8 cellular contexts compared by ENCODE assay signal in genomic region chr15:94230886-94231727, GRCh38. TPM values are rescaled to one million over a fixed set of nuclear protein-coding genes. Genes with fewer than 3 reads are reported as not detected.
DNase-seq lines count a peak whose midpoint lies in the region; ATAC-seq and TF ChIP-seq lines count a peak whose summit lies in the region.

Gene MCTP2, plus strand, starts transcription at chr15:94231561. Its CDS starts 66,705 bp downstream, at chr15:94298266.

- H3K27ac Mint-ChIP-seq in GM23338 = no peak within 1 kb of the TSS
- peak within 1 kb of the TSS; percentile 89 to 98 (median 98) for H3K27ac Mint-ChIP-seq in immature natural killer cell

- no peak within 1 kb of the TSS for H3K27ac ChIP-seq in GM23338 (ENCODE audit: low read depth)

- no peaks in the 10 kb centered on the region for H3K79me2 ChIP-seq in GM23338 (replicated peaks; ENCODE audit: insufficient read depth)

- peak within 1 kb of the TSS; percentile 79 for H3K4me3 Mint-ChIP-seq in GM23338
- peak within 1 kb of the TSS; percentile 94 to 99 (median 97) for H3K4me3 Mint-ChIP-seq in immature natural killer cell

- H3K4me1 ChIP-seq in GM23338 (ENCODE audit: insufficient read depth) = peaks cover 35% of the 10 kb centered on the region

- H3K36me3 Mint-ChIP-seq in GM23338 (ENCODE audit: low read depth) = no peaks in the 10 kb centered on the region
- H3K36me3 Mint-ChIP-seq in immature natural killer cell = peaks cover 0 to 4% (median 0%) of the 10 kb centered on the region in 3 donors

- H3K4me1 Mint-ChIP-seq in GM23338 (peaks cover 32% of the 10 kb centered on the region), immature natural killer cell (peaks cover 70 to 80% of the 10 kb centered on the region in 2 donors)

- H3F3A ChIP-seq in GM23338 (replicated peaks; ENCODE audit: low read depth) = peaks cover 7% of the 10 kb centered on the region; the same call in 1 of the 2 replicates

- H3K9me2 ChIP-seq in GM23338 (ENCODE audit: insufficient read depth) = no peaks in the 10 kb centered on the region

- H3K27me3 Mint-ChIP-seq in GM23338 (ENCODE audit: insufficient read depth, low read depth, poor library complexity) = peaks cover 13% of the 10 kb centered on the region
- peaks cover 6 to 13% (median 10%) of the 10 kb centered on the region in 3 donors for H3K27me3 Mint-ChIP-seq in immature natural killer cell (ENCODE audit: low read depth in 3 of 3)

- H3K27me3 ChIP-seq in GM23338 (ENCODE audit: insufficient read depth) = peaks cover 31% of the 10 kb centered on the region

- peak within 1 kb of the TSS; percentile 99 for H2AFZ ChIP-seq in GM23338

- peak within 1 kb of the TSS; percentile 90 for H3K4me2 ChIP-seq in GM23338

- TF ChIP-seq CTCF in GM23338 (conservative IDR thresholded peaks at IDR 0.05; ENCODE audit: low read depth in 2 of 2) = peak; percentile 28 to 44; a peak in 2 of 4 replicates

- H3K36me3 ChIP-seq in GM23338 (ENCODE audit: insufficient read depth) = no peaks in the 10 kb centered on the region

- H3K9me3 Mint-ChIP-seq in GM23338 (no peaks in the 10 kb centered on the region), immature natural killer cell (no peaks in the 10 kb centered on the region)

- H3K4me3 ChIP-seq in GM23338 = peak within 1 kb of the TSS; percentile 53

- peak; percentile 57 for DNase-seq in EH (ENCODE audit: low read depth)
- peak; percentile 93 for DNase-seq in GM23338 (ENCODE audit: low spot score)
- peak; percentile 12 for DNase-seq in M059J (ENCODE audit: low read depth)
- DNase-seq in T-helper 22 cell (ENCODE audit: low read depth) = peak; percentile 60
- peak; percentile 67 for DNase-seq in astrocyte of the hippocampus (ENCODE audit: low read depth, low spot score)
- peak; percentile 94 to 95 (median 95) for DNase-seq in immature natural killer cell
- peak; percentile 58 to 71 for DNase-seq in stimulated activated CD4-positive, alpha-beta T cell treated with anti-CD3 and anti-CD28 coated beads, Interleukin-1b, Interleukin-23, amount 100 ng/mL, for 4 hours (ENCODE audit: low read depth in 2 of 2)
- DNase-seq in A172 (ENCODE audit: low spot score) = no peak

- ATAC-seq in GM23338 = peak; percentile 92

- no peaks in the 10 kb centered on the region for H4K20me1 ChIP-seq in GM23338 (replicated peaks; ENCODE audit: insufficient read depth)

TF ChIP-seq in GM23338, 12 proteins besides CTCF, POLR2A, EP300 and RAD21:
- TF ChIP-seq CREB1 (CRISPR knock-in tag; IDR thresholded peaks at IDR 0.05; ENCODE audit: low read depth) (peak; percentile 81), STAT1 (IDR thresholded peaks at IDR 0.05; ENCODE audit: unreplicated experiment) (no peak), POLR2AphosphoS5 (IDR thresholded peaks at IDR 0.05; ENCODE audit: low read depth) (peak; percentile 73), ZNF462 (CRISPR knock-in tag; IDR thresholded peaks at IDR 0.05) (no peak), NANOG (IDR thresholded peaks at IDR 0.05; ENCODE audit: borderline replicate concordance) (0 out of 2 replicates have a peak, but pooled peaks have one; percentile 1), ETS1 (IDR thresholded peaks at IDR 0.05) (no peak; the same call in 1 of the 2 replicates)
TF ChIP-seq in GM23338: peak in this region for 3.

RNA-seq across cellular contexts. Expression of gene MCTP2, which starts in this region (rescaled TPM):
- 5.5 and 6.1 TPM in 2 replicates for total RNA-seq in GM23338 (2014; rRNA removed; shearing (Covaris generic))
- polyA plus RNA-seq in GM23338 (2016; fragmentation: Nextera tagmentation; extraction: Ambion mirVana) = 1.7 and 1.8 TPM in 2 replicates
- 0.30 and 0.91 TPM in 2 replicates for total RNA-seq in M059J (2014; rRNA removed; shearing (Covaris generic))
- 10 to 100 TPM; 30.2 to 83.7 (median 59.1) TPM for polyA plus RNA-seq in immature natural killer cell
- total RNA-seq in A172 (2014; rRNA removed; shearing (Covaris generic)) = not detected in 2 replicates

Comparison
In these comparisons a context has a peak if more than half of its experiments do, and no peak if none do; other contexts are left out.
1. RNA of gene MCTP2 (polyA plus RNA-seq): 30.2 to 83.7 TPM in immature natural killer cell; 1.7 to 1.8 TPM in GM23338; every median in the first group is over 10 times any median in the second.
2. Peak in DNase-seq in M059J; RNA of the gene not detected or under 1 TPM.